In genomic region chr10:23299961-23300360, GRCh38 we compare ENCODE assay signal across 2 cellular contexts. TPM values are rescaled to one million over a fixed set of nuclear protein-coding genes. Genes with fewer than 3 reads are reported as not detected.
"Had no signal": no experiment of that assay in that cellular context is flagged by ENCODE, and none has a peak within 500 bp of the region (broad histone marks: within the 10 kb centered on the region; RNA-seq: fewer than 3 reads in every experiment).

No MANE protein-coding gene starts in this region.

RNA-seq across cellular contexts. Expression of gene C10orf67, which starts 44.6 kb away (rescaled TPM):
- total RNA-seq: HepG2, K562 had no signal
